27 cellular contexts compared by ENCODE assay signal in the genomic region with DNA sequence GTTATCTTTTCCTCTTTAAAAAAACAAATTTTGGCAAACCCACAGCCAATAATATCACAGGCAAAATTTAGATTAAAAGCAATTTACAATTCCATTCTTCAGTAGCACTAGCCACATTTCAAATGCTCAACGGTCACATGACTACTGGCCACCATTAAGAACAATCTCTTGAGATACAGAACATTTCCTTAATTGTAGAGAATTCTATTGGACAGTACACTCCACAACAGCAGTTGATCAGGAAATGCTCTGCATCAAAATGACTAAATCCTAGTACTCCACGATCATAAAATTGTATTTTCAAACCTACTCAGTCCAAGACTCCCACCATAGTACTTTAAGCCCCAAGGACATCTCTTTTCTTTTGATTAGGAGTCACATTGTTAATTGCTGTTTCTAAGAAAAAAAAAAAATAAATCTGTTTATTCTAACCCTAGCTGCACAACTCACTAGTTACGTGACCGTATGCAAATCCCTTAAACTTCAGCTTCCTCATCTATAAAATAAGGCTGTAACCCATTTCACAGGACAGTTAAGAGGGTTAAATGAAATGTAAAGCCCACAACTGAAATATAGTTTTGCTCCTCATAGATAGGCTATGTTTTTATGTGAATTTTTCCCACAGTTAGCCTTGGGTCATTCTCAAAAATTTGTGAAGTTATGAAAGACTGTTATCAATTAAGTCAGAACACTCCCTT. TPM values are rescaled to one million over a fixed set of nuclear protein-coding genes. Genes with fewer than 3 reads are reported as not detected.
DNase-seq lines count a peak whose midpoint lies in the region; ATAC-seq, FAIRE-seq and TF ChIP-seq lines count a peak whose summit lies in the region.
"Had no signal": no experiment of that assay in that cellular context is flagged by ENCODE, and none has a peak within 500 bp of the region (broad histone marks: within the 10 kb centered on the region; RNA-seq: fewer than 3 reads in every experiment).

No MANE protein-coding gene starts in this region.

- H3K56ac ChIP-seq in H1 (replicated peaks; ENCODE audit: insufficient read length, low read depth, low read length) = no peak overlapping the region

- H2AFZ ChIP-seq in H1 (ENCODE audit: low read length) = no peak overlapping the region

- CTCF ChIA-PET in activated CD4-positive, alpha-beta T cell treated with anti-CD3 and anti-CD28 coated beads for 36 hours (lab: Charles Lee) = interaction anchor here (0.6 to 1.6 kb wide), 5 partner anchors 8 to 1234 kb away, joined by 3 to 5 read pairs (median 3); a partner anchor contains a TSS
- CTCF ChIA-PET in A549 (lab: Yijun Ruan, JAX) (interaction anchor here (0.6 to 1.2 kb wide), 3 partner anchors 8 to 128 kb away, joined by 3 read pairs; no protein-coding TSS in a partner anchor), H1 (lab: Charles Lee; ENCODE audit: partially characterized antibody) (interaction anchor here (0.9 to 1.4 kb wide), 4 partner anchors 92 to 296 kb away, joined by 3 to 4 read pairs (median 3); no protein-coding TSS in a partner anchor)

- no peak overlapping the region for H2AK5ac ChIP-seq in H1 (ENCODE audit: low read depth, low read length)

- H3K4me1 ChIP-seq in A549 = no peaks in the 10 kb centered on the region
- no peaks in the 10 kb centered on the region for H3K4me1 ChIP-seq in H1 (replicated peaks in 1 of 4; ENCODE audit: control insufficient read depth in 3 of 4, insufficient read depth in 4 of 4, low read length in 3 of 4)
- H3K4me1 ChIP-seq: SJCRH30 had no signal

- H3K4me3 ChIP-seq in A549 (no peak overlapping the region), H1 (ENCODE audit: extremely low read depth in 1 of 4, insufficient read depth in 2 of 4, low read depth in 3 of 4, low read length in 4 of 4) (no peak overlapping the region)
- H3K4me3 ChIP-seq: mucosa of descending colon, SJCRH30, upper lobe of right lung had no signal

- H3K27ac Mint-ChIP-seq in activated CD4-positive, alpha-beta T cell treated with anti-CD3 and anti-CD28 coated beads for 36 hours = peak overlapping the region; percentile 56
- H3K27ac Mint-ChIP-seq: T-helper 17 cell had no signal

- H3K18ac ChIP-seq in H1 (ENCODE audit: extremely low read depth, low read length) = no peak overlapping the region

- TF ChIP-seq RAD21 in A549 (conservative IDR thresholded peaks at IDR 0.05 in 1 of 2, IDR thresholded peaks at IDR 0.05 in 1 of 2) (no peak), Ishikawa (IDR thresholded peaks at IDR 0.05; ENCODE audit: low read depth) (no peak), H1 (IDR thresholded peaks at IDR 0.05 in 1 of 2, conservative IDR thresholded peaks at IDR 0.05 in 1 of 2; ENCODE audit: low read depth in 2 of 2, low read length in 2 of 2) (no peak)

- ATAC-seq in activated CD4-positive, alpha-beta T cell treated with anti-CD3 and anti-CD28 coated beads for 36 hours = no peak
- ATAC-seq in A549 = no peak
- ATAC-seq in HG03196 (IDR thresholded peaks at IDR 0.05; ENCODE audit: unreplicated experiment) = no peak
- ATAC-seq: mucosa of descending colon, T-helper 17 cell, upper lobe of right lung had no signal

- H3K79me1 ChIP-seq in H1 (ENCODE audit: low read depth, low read length) = no peaks in the 10 kb centered on the region

- H4K5ac ChIP-seq in H1 (ENCODE audit: insufficient read length, low read depth, low read length) = no peak overlapping the region

- WGBS in A549 (ENCODE audit: missing lambda C conversion rate) = 89% methylated on average over 4 of the region's 4 CpGs
- 94% methylated on average over 4 of the region's 4 CpGs; no CpG with 5 or more reads in 1 of the 2 experiments for WGBS in H1 (ENCODE audit: extremely low coverage in 1 of 2, insufficient coverage in 1 of 2, insufficient read length in 1 of 2, insufficient replicate concordance in 2 of 2, low coverage in 1 of 2, low lambda C conversion rate in 2 of 2, missing lambda C conversion rate in 1 of 2), 2 experiments

- H3K9me3 ChIP-seq in A549 (no peaks in the 10 kb centered on the region), H1 (ENCODE audit: insufficient read depth in 2 of 2, low read depth in 1 of 2, low read length in 1 of 2) (no peaks in the 10 kb centered on the region)
- H3K9me3 ChIP-seq: mucosa of descending colon, SJCRH30, upper lobe of right lung had no signal

- H3K27ac ChIP-seq in A549 (no peak overlapping the region), H1 (ENCODE audit: low read depth, low read length) (no peak overlapping the region)
- H3K27ac ChIP-seq: SJCRH30, upper lobe of right lung had no signal

- H3K14ac ChIP-seq in H1 (ENCODE audit: insufficient read length) = no peak overlapping the region

- H3K23me2 ChIP-seq in H1 (ENCODE audit: low read depth, low read length) = no peaks in the 10 kb centered on the region

- H3K4me2 ChIP-seq in A549 (no peak overlapping the region), H1 (ENCODE audit: insufficient read depth in 1 of 2, low read depth in 2 of 2, low read length in 2 of 2) (no peak overlapping the region)

- no peaks in the 10 kb centered on the region for H3K9me3 Mint-ChIP-seq in activated CD4-positive, alpha-beta T cell treated with anti-CD3 and anti-CD28 coated beads for 36 hours (ENCODE audit: low read depth)

- H3K4me1 Mint-ChIP-seq in activated CD4-positive, alpha-beta T cell treated with anti-CD3 and anti-CD28 coated beads for 36 hours = peaks cover 53% of the 10 kb centered on the region

- no peak overlapping the region for H2BK5ac ChIP-seq in H1 (ENCODE audit: low read depth, low read length)

- no peak overlapping the region for H3K9ac ChIP-seq in H1 (replicated peaks in 1 of 4; ENCODE audit: extremely low read depth in 1 of 4, low read depth in 3 of 4, low read length in 3 of 4)

- H3K4me3 Mint-ChIP-seq in activated CD4-positive, alpha-beta T cell treated with anti-CD3 and anti-CD28 coated beads for 36 hours = no peak overlapping the region
- H3K4me3 Mint-ChIP-seq: T-helper 17 cell had no signal

- peaks cover 75% of the 10 kb centered on the region for H3K36me3 Mint-ChIP-seq in activated CD4-positive, alpha-beta T cell treated with anti-CD3 and anti-CD28 coated beads for 36 hours (ENCODE audit: low read depth)

- no peaks in the 10 kb centered on the region for H3K27me3 ChIP-seq in H1 (replicated peaks in 1 of 4; ENCODE audit: control insufficient read depth in 3 of 4, extremely low read depth in 1 of 4, insufficient read depth in 3 of 4, low read length in 3 of 4)
- H3K27me3 ChIP-seq: SJCRH30, upper lobe of right lung had no signal

- FAIRE-seq in A549 (lab: Jason Lieb, UNC) (no peak), H1 (lab: Jason Lieb, UNC) (no peak)
- FAIRE-seq: G401.6, GM18507, keratinocyte, RCC 7860 had no signal

- H2BK12ac ChIP-seq in H1 (ENCODE audit: low read depth, low read length) = no peak overlapping the region

- no peak for TF ChIP-seq POLR2A in A549 (IDR thresholded peaks at IDR 0.05; ENCODE audit: low read length)
- peak in 1 of 2 experiments; percentile 53; a peak in 1 of 3 replicates for TF ChIP-seq POLR2A in H1 (IDR thresholded peaks at IDR 0.05; ENCODE audit: control extremely low read depth in 1 of 2, low read depth in 2 of 2, low read length in 2 of 2)

- peaks cover 29 to 100% (median 77%) of the 10 kb centered on the region in 4 experiments for H3K36me3 ChIP-seq in H1 (ENCODE audit: control insufficient read depth in 2 of 4, insufficient read depth in 4 of 4, low read length in 3 of 4)

- H4K8ac ChIP-seq in H1 (ENCODE audit: extremely low read depth, insufficient read depth, low read length) = no peak overlapping the region

- H3K4ac ChIP-seq in H1 (replicated peaks; ENCODE audit: insufficient read length, low read depth, low read length) = no peak overlapping the region

- DNase-seq in activated CD4-positive, alpha-beta T cell treated with anti-CD3 and anti-CD28 coated beads for 36 hours = no peak
- no peak for DNase-seq in activated CD4-positive, alpha-beta T cell treated with anti-CD3 and anti-CD28 coated beads, Interleukin-2, amount 50 U/mL, for 4 hours
- DNase-seq in A549 (ENCODE audit: low read depth in 1 of 2, low spot score in 1 of 2) = no peak
- no peak for DNase-seq in H1 (ENCODE audit: low read depth in 1 of 2, low spot score in 2 of 2)
- DNase-seq in NCI-H2081 (lab: John Stamatoyannopoulos, UW) = no peak
- DNase-seq in GOT3 (lab: John Stamatoyannopoulos, UW) = no peak
- DNase-seq: 8988T; activated naive CD4-positive, alpha-beta T cell; activated T-cell treated with anti-CD3 and anti-CD28 coated beads, Interleukin-2, amount 50 U/mL, for 1 hour; aorta; central memory CD4-positive, alpha-beta T cell; DMS53; mucosa of descending colon; NCI-H146; NCI-H2171 treated with DMSO at 0.1 percent for 48 hours; NCI-H526 treated with DMSO at 0.1 percent for 48 hours; posterior cingulate gyrus; SJCRH30; stimulated activated CD8-positive, alpha-beta memory T cell treated with anti-CD3 and anti-CD28 coated beads, Interleukin-4, amount 100 ng/mL, for 48 hours; T-helper 17 cell; upper lobe of right lung had no signal

- intact Hi-C loops in activated CD4-positive, alpha-beta T cell treated with anti-CD3 and anti-CD28 coated beads for 36 hours (cut with DNase I, micrococcal nuclease) = loop anchor here in 1 of 2 experiments (1.0 kb wide), 1 partner anchor 8 kb away; no protein-coding TSS in a partner anchor

- H3K23ac ChIP-seq in H1 (ENCODE audit: insufficient read length) = no peak overlapping the region

- TF ChIP-seq CTCF in A549 (IDR thresholded peaks at IDR 0.05) (no peak), H1 (IDR thresholded peaks at IDR 0.05; ENCODE audit: control extremely low read depth in 1 of 3, insufficient read depth in 1 of 3, low read depth in 1 of 3, low read length in 3 of 3) (no peak)

- TF ChIP-seq EP300 in A549 (IDR thresholded peaks at IDR 0.05) = no peak
- no peak for TF ChIP-seq EP300 in Ishikawa (IDR thresholded peaks at IDR 0.05; ENCODE audit: borderline replicate concordance)
- TF ChIP-seq EP300 in H1 (IDR thresholded peaks at IDR 0.05; ENCODE audit: borderline replicate concordance in 1 of 2, low read depth in 2 of 2, low read length in 2 of 2) = no peak

- H3K27me3 Mint-ChIP-seq in activated CD4-positive, alpha-beta T cell treated with anti-CD3 and anti-CD28 coated beads for 36 hours = no peaks in the 10 kb centered on the region
- H3K27me3 Mint-ChIP-seq: T-helper 17 cell had no signal

- H2BK120ac ChIP-seq in H1 (replicated peaks; ENCODE audit: low read depth, low read length) = no peak overlapping the region

- no peak overlapping the region for H4K91ac ChIP-seq in H1 (replicated peaks; ENCODE audit: insufficient read length, low read length)

- POLR2A ChIA-PET in activated CD4-positive, alpha-beta T cell treated with anti-CD3 and anti-CD28 coated beads for 36 hours (lab: Charles Lee) = interaction anchor here (0.6 kb wide), 1 partner anchor 9 kb away, joined by 5 read pairs; no protein-coding TSS in a partner anchor
- POLR2A ChIA-PET in A549 (lab: Yijun Ruan, JAX) = interaction anchor here (0.6 to 1.0 kb wide), 2 partner anchors 10 to 34 kb away, joined by 3 to 4 read pairs; no protein-coding TSS in a partner anchor
- POLR2A ChIA-PET in H1 (lab: Charles Lee; ENCODE audit: partially characterized antibody) = interaction anchor here (0.6 to 3.2 kb wide), 9 partner anchors 9 to 553 kb away, joined by 3 to 19 read pairs (median 4); a partner anchor contains a TSS

- peaks cover 0 to 36% of the 10 kb centered on the region in 2 experiments; a peak in 2 of 4 replicates for H3K79me2 ChIP-seq in H1 (ENCODE audit: control insufficient read depth in 1 of 2, insufficient read depth in 2 of 2, low read length in 2 of 2)

- no peak overlapping the region for H2BK20ac ChIP-seq in H1 (ENCODE audit: low read length)

- peaks cover 0 to 10% of the 10 kb centered on the region in 2 experiments for H4K20me1 ChIP-seq in H1 (replicated peaks in 1 of 2; ENCODE audit: control insufficient read depth in 1 of 2, insufficient read depth in 2 of 2, low read length in 2 of 2)

- no peak overlapping the region for H2BK15ac ChIP-seq in H1 (ENCODE audit: low read length)

RNA-seq across cellular contexts. Expression of a gene that starts 9.8 kb away (rescaled TPM):
- 100 to 1,000 TPM; 141 to 147 TPM for total RNA-seq in activated CD4-positive, alpha-beta T cell treated with anti-CD3 and anti-CD28 coated beads for 36 hours
- 67.5 and 73.4 TPM in 2 replicates for polyA plus RNA-seq in A549 (2011; rRNA removed)
- 17.7 and 20.3 TPM in 2 replicates for polyA plus RNA-seq in A549 (2012; cell fraction: cytosol; rRNA removed)
- 10.0 and 13.6 TPM in 2 replicates for polyA plus RNA-seq in A549 (2012; cell fraction: nucleus; rRNA removed)
- polyA plus RNA-seq in A549 (2017; fragmentation: RNase III; extraction: RNeasy Plus Mini Kit Qiagen cat#74134 plus additional on column Dnase treatment) = 66.3 to 75.5 TPM (median 66.6 TPM) in 3 replicates
- polyA minus RNA-seq in A549 (2011; rRNA and poly(A)+ RNA removed) = 48.1 and 51.3 TPM in 2 replicates
- 100 and 101 TPM in 2 replicates for total RNA-seq in H1 (2021; fragmentation: NEBNext Ultra II Directional; extraction: Animal tissue kit (Norgen Biotek cat#: 25700))
- polyA plus RNA-seq in H1 (2011; rRNA removed) = 23.8 and 25.6 TPM in 2 replicates
- 37.7 TPM for polyA plus RNA-seq in H1 (2011; cell fraction: cytosol; rRNA removed)
- polyA plus RNA-seq in H1 (2011; cell fraction: nucleus; rRNA removed) = 26.8 TPM
- 47.6 to 69.2 TPM (median 54.8 TPM) in 4 replicates for polyA plus RNA-seq in H1 (2012, experiment 1 of 2)
- polyA plus RNA-seq in H1 (2012, experiment 2 of 2) = 8.5 TPM
- 67.7 TPM for polyA plus RNA-seq in H1 (2013, experiment 1 of 2)
- 63.3 TPM for polyA plus RNA-seq in H1 (2013, experiment 2 of 2)
- 61.3 and 93.0 TPM in 2 replicates for polyA minus RNA-seq in H1 (2011; rRNA and poly(A)+ RNA removed)
- 41.5 TPM for polyA minus RNA-seq in H1 (2011; cell fraction: cytosol; rRNA and poly(A)+ RNA removed)
- 66.3 TPM for polyA minus RNA-seq in H1 (2011; cell fraction: nucleus; rRNA and poly(A)+ RNA removed)

RNA-seq across cellular contexts. Expression of a gene that starts 42.3 kb away (rescaled TPM):
- total RNA-seq in activated CD4-positive, alpha-beta T cell treated with anti-CD3 and anti-CD28 coated beads for 36 hours = 10 to 100 TPM; 37.3 to 47.9 TPM
- polyA plus RNA-seq in A549 (2011; rRNA removed) = 77.7 and 87.7 TPM in 2 replicates
- polyA plus RNA-seq in A549 (2012; cell fraction: cytosol; rRNA removed) = 20.8 and 27.1 TPM in 2 replicates
- 5.0 and 6.6 TPM in 2 replicates for polyA plus RNA-seq in A549 (2012; cell fraction: nucleus; rRNA removed)
- polyA plus RNA-seq in A549 (2017; fragmentation: RNase III; extraction: RNeasy Plus Mini Kit Qiagen cat#74134 plus additional on column Dnase treatment) = 22.6 to 24.5 TPM (median 22.9 TPM) in 3 replicates
- polyA minus RNA-seq in A549 (2011; rRNA and poly(A)+ RNA removed) = 6.9 and 9.0 TPM in 2 replicates
- 40.6 and 42.8 TPM in 2 replicates for total RNA-seq in H1 (2021; fragmentation: NEBNext Ultra II Directional; extraction: Animal tissue kit (Norgen Biotek cat#: 25700))
- polyA plus RNA-seq in H1 (2011; rRNA removed) = 16.4 and 27.6 TPM in 2 replicates
- polyA plus RNA-seq in H1 (2011; cell fraction: cytosol; rRNA removed) = 37.1 TPM
- polyA plus RNA-seq in H1 (2011; cell fraction: nucleus; rRNA removed) = 13.0 TPM
- polyA plus RNA-seq in H1 (2012, experiment 1 of 2) = 32.1 to 43.2 TPM (median 40.1 TPM) in 4 replicates
- 6.6 TPM for polyA plus RNA-seq in H1 (2012, experiment 2 of 2)
- polyA plus RNA-seq in H1 (2013, experiment 1 of 2) = 62.8 TPM
- 64.9 TPM for polyA plus RNA-seq in H1 (2013, experiment 2 of 2)
- polyA minus RNA-seq in H1 (2011; rRNA and poly(A)+ RNA removed) = 6.6 and 16.4 TPM in 2 replicates
- 7.2 TPM for polyA minus RNA-seq in H1 (2011; cell fraction: cytosol; rRNA and poly(A)+ RNA removed)
- 7.5 TPM for polyA minus RNA-seq in H1 (2011; cell fraction: nucleus; rRNA and poly(A)+ RNA removed)

RNA-seq across cellular contexts. Expression of a gene that starts 42.5 kb away (rescaled TPM):
- total RNA-seq in activated CD4-positive, alpha-beta T cell treated with anti-CD3 and anti-CD28 coated beads for 36 hours = 10 to 100 TPM; 41.4 to 45.4 TPM
- polyA plus RNA-seq in A549 (2011; rRNA removed) (69.7 and 91.7 TPM in 2 replicates), A549 (2017; fragmentation: RNase III; extraction: RNeasy Plus Mini Kit Qiagen cat#74134 plus additional on column Dnase treatment) (42.7 to 52.6 TPM (median 43.2 TPM) in 3 replicates), H1 (2011; rRNA removed) (13.2 and 18.8 TPM in 2 replicates)
- 26.4 and 30.0 TPM in 2 replicates for polyA plus RNA-seq in A549 (2012; cell fraction: cytosol; rRNA removed)
- 13.2 and 24.3 TPM in 2 replicates for polyA plus RNA-seq in A549 (2012; cell fraction: nucleus; rRNA removed)
- polyA minus RNA-seq in A549 (2011; rRNA and poly(A)+ RNA removed) = 22.2 and 31.2 TPM in 2 replicates
- total RNA-seq in H1 (2021; fragmentation: NEBNext Ultra II Directional; extraction: Animal tissue kit (Norgen Biotek cat#: 25700)) = 51.6 and 52.6 TPM in 2 replicates
- 34.6 TPM for polyA plus RNA-seq in H1 (2011; cell fraction: cytosol; rRNA removed)
- polyA plus RNA-seq in H1 (2011; cell fraction: nucleus; rRNA removed) = 16.3 TPM
- 40.3 to 51.0 TPM (median 45.2 TPM) in 4 replicates for polyA plus RNA-seq in H1 (2012, experiment 1 of 2)
- polyA plus RNA-seq in H1 (2012, experiment 2 of 2) = 5.7 TPM
- polyA plus RNA-seq in H1 (2013, experiment 1 of 2) = 32.1 TPM
- polyA plus RNA-seq in H1 (2013, experiment 2 of 2) = 32.6 TPM
- 18.5 and 23.7 TPM in 2 replicates for polyA minus RNA-seq in H1 (2011; rRNA and poly(A)+ RNA removed)
- polyA minus RNA-seq in H1 (2011; cell fraction: cytosol; rRNA and poly(A)+ RNA removed) = 27.1 TPM
- 41.3 TPM for polyA minus RNA-seq in H1 (2011; cell fraction: nucleus; rRNA and poly(A)+ RNA removed)
